In genomic region chr1:172089768-172090510, GRCh38 we compare ENCODE assay signal across 8 cellular contexts.
DNase-seq lines count a peak whose midpoint lies in the region; ATAC-seq and TF ChIP-seq lines count a peak whose summit lies in the region.

No MANE protein-coding gene starts in this region.

- peak; percentile 90 for ATAC-seq in activated CD8-positive, alpha-beta T cell treated with anti-CD3 and anti-CD28 coated beads for 36 hours
- ATAC-seq in HG03520 (IDR thresholded peaks at IDR 0.05; ENCODE audit: unreplicated experiment), result no peak

- in situ Hi-C loops in GM13977 (cut with MboI; ENCODE audit: low pct_unique_long_range_greater_than_20kb, low sequenced_read_pairs, unreplicated experiment), result no loop called here
- in situ Hi-C loops in transverse colon (cut with MboI; ENCODE audit: low pct_ligation_motif_present in 1 of 4, low pct_unique_long_range_greater_than_20kb in 1 of 4, low sequenced_read_pairs in 3 of 4), result loop anchor here in 2 of 4 donors (25.0 kb wide), 1 partner anchor 322 kb away; the partner anchor contains the start of gene C1orf105 (in 2 of the 2)

- no peaks in the 10 kb centered on the region for H3K27me3 Mint-ChIP-seq in activated CD8-positive, alpha-beta T cell treated with anti-CD3 and anti-CD28 coated beads for 36 hours
- H3K27me3 Mint-ChIP-seq in endodermal cell (ENCODE audit: insufficient read depth) (no peaks in the 10 kb centered on the region), nephron progenitor cell (ENCODE audit: low read depth, poor library complexity) (no peaks in the 10 kb centered on the region)

- intact Hi-C loops in activated CD8-positive, alpha-beta T cell treated with anti-CD3 and anti-CD28 coated beads for 36 hours (cut with micrococcal nuclease), result loop anchor here (1.0 kb wide), 1 partner anchor 309 kb away; no protein-coding TSS in a partner anchor
- intact Hi-C loops in transverse colon (cut with DNase I; ENCODE audit: low total_unique reads), result no loop called here

- no peaks in the 10 kb centered on the region for H3K9me3 Mint-ChIP-seq in activated CD8-positive, alpha-beta T cell treated with anti-CD3 and anti-CD28 coated beads for 36 hours
- H3K9me3 Mint-ChIP-seq in endodermal cell, result no peaks in the 10 kb centered on the region
- H3K9me3 Mint-ChIP-seq in nephron progenitor cell, result no peaks in the 10 kb centered on the region

- TF ChIP-seq POLR2A in transverse colon (IDR thresholded peaks at IDR 0.05), result no peak

- no peaks in the 10 kb centered on the region for H3K36me3 ChIP-seq in endodermal cell (ENCODE audit: control insufficient read depth, insufficient read depth, low read length)
- no peaks in the 10 kb centered on the region for H3K36me3 ChIP-seq in transverse colon

- no peaks in the 10 kb centered on the region for H3K27me3 ChIP-seq in endodermal cell (ENCODE audit: control insufficient read depth, insufficient read depth, low read length, poor library complexity, severe bottlenecking)
- H3K27me3 ChIP-seq in transverse colon, result no peaks in the 10 kb centered on the region

- no peaks in the 10 kb centered on the region for H3K36me3 Mint-ChIP-seq in activated CD8-positive, alpha-beta T cell treated with anti-CD3 and anti-CD28 coated beads for 36 hours (ENCODE audit: low read depth)
- H3K36me3 Mint-ChIP-seq in endodermal cell (ENCODE audit: low read depth), result no peaks in the 10 kb centered on the region
- H3K36me3 Mint-ChIP-seq in nephron progenitor cell (ENCODE audit: low read depth), result no peaks in the 10 kb centered on the region

- TF ChIP-seq CTCF in GM13977 (IDR thresholded peaks at IDR 0.05; ENCODE audit: extremely low read depth, insufficient read depth, missing control alignments), result peak; percentile 51
- peak; percentile 83 for TF ChIP-seq CTCF in activated CD8-positive, alpha-beta T cell treated with anti-CD3 and anti-CD28 coated beads for 36 hours (IDR thresholded peaks at IDR 0.05)
- TF ChIP-seq CTCF in endodermal cell (conservative IDR thresholded peaks at IDR 0.05), result peak; percentile 89
- TF ChIP-seq CTCF in nephron progenitor cell (IDR thresholded peaks at IDR 0.05), result peak; percentile 65
- peak; percentile 70 to 90 (median 79) for TF ChIP-seq CTCF in transverse colon (IDR thresholded peaks at IDR 0.05)

- no peak overlapping the region for H3K27ac Mint-ChIP-seq in activated CD8-positive, alpha-beta T cell treated with anti-CD3 and anti-CD28 coated beads for 36 hours
- H3K27ac Mint-ChIP-seq in endodermal cell (no peak overlapping the region), nephron progenitor cell (no peak overlapping the region)

- no peaks in the 10 kb centered on the region for H3K9me3 ChIP-seq in endodermal cell (ENCODE audit: control insufficient read depth, low read length)
- no peaks in the 10 kb centered on the region for H3K9me3 ChIP-seq in transverse colon

- H3K4me3 ChIP-seq in endodermal cell (ENCODE audit: low read length), result no peak overlapping the region
- peak overlapping the region in 2 of 4 donors; percentile 2 to 24 for H3K4me3 ChIP-seq in transverse colon

- no peak overlapping the region for H3K4me3 Mint-ChIP-seq in activated CD8-positive, alpha-beta T cell treated with anti-CD3 and anti-CD28 coated beads for 36 hours
- H3K4me3 Mint-ChIP-seq in endodermal cell, result no peak overlapping the region
- H3K4me3 Mint-ChIP-seq in nephron progenitor cell, result no peak overlapping the region

- H3K4me1 ChIP-seq in endodermal cell (ENCODE audit: control insufficient read depth, insufficient read depth, low read length), result no peaks in the 10 kb centered on the region
- H3K4me1 ChIP-seq in transverse colon, result peaks cover 0 to 4% (median 0%) of the 10 kb centered on the region in 4 donors

- TF ChIP-seq EP300 in transverse colon (IDR thresholded peaks at IDR 0.05; ENCODE audit: low read depth), result no peak

- POLR2A ChIA-PET in activated CD8-positive, alpha-beta T cell treated with anti-CD3 and anti-CD28 coated beads for 36 hours (lab: Charles Lee), result no interaction called here

- peak; percentile 20 for DNase-seq in GM13977 (ENCODE audit: low spot score)
- peak; percentile 31 for DNase-seq in M059J (ENCODE audit: low read depth)
- DNase-seq in activated CD8-positive, alpha-beta T cell treated with anti-CD3 and anti-CD28 coated beads for 36 hours, result peak; percentile 82
- peak; percentile 86 for DNase-seq in endodermal cell
- DNase-seq in nephron progenitor cell, result peak; percentile 34
- DNase-seq in transverse colon, result peak; percentile 80
- no peak for DNase-seq in NCI-H2196 (lab: John Stamatoyannopoulos, UW; ENCODE audit: unreplicated experiment)

- CTCF ChIA-PET in activated CD8-positive, alpha-beta T cell treated with anti-CD3 and anti-CD28 coated beads for 36 hours (lab: Charles Lee), result interaction anchor here (0.6 to 2.7 kb wide), 20 partner anchors 9 to 354 kb away, joined by 3 to 21 read pairs (median 4); no protein-coding TSS in a partner anchor

- no peak overlapping the region for H3K9ac ChIP-seq in endodermal cell (ENCODE audit: extremely low read depth, low read length, poor library complexity, severe bottlenecking)

- no peak overlapping the region for H3K27ac ChIP-seq in endodermal cell (ENCODE audit: low read depth, low read length)
- H3K27ac ChIP-seq in transverse colon, result peak overlapping the region in 3 of 4 donors; percentile 27 to 30 (median 27)

- H3K4me1 Mint-ChIP-seq in activated CD8-positive, alpha-beta T cell treated with anti-CD3 and anti-CD28 coated beads for 36 hours (ENCODE audit: low read depth), result peaks cover 1% of the 10 kb centered on the region
- H3K4me1 Mint-ChIP-seq in endodermal cell (peaks cover 4% of the 10 kb centered on the region), nephron progenitor cell (no peaks in the 10 kb centered on the region)

- whole genome bisulfite sequencing in endodermal cell (ENCODE audit: insufficient coverage in 1 of 2, insufficient read length in 1 of 2), 2 experiments, result 67 to 87% methylated on average over 3 to 7 of the region's 7 CpGs
- WGBS in transverse colon (ENCODE audit: low coverage in 1 of 2), 2 donors, result 44 to 45% methylated on average over 7 of the region's 7 CpGs
